ENCODE assay signal across 10 cellular contexts in genomic region chr17:69918164-69918563, GRCh38.
"Had no signal": no experiment of that assay in that cellular context is flagged by ENCODE, and none has a peak within 500 bp of the region (broad histone marks: within the 10 kb centered on the region; RNA-seq: fewer than 3 reads in every experiment).

No MANE protein-coding gene starts in this region.

- DNase-seq: GM23248, GOT3, H7, H9, HCEC 1CT, HFFc6 had no signal

- H3K9me3 ChIP-seq: HAP-1 had no signal

- H3K9ac ChIP-seq: GM23248 had no signal

- H3K4me3 ChIP-seq: GM23248, GM23338, HAP-1 had no signal

- FAIRE-seq: H1 had no signal

- ATAC-seq: GM23338, HCT116 had no signal

- H2AFZ ChIP-seq: GM23248, GM23338 had no signal

- H3K4me1 ChIP-seq: HAP-1 had no signal

- H3K4me2 ChIP-seq: GM23338 had no signal

- H3K27ac ChIP-seq: GM23248 had no signal

- H3K36me3 ChIP-seq: HAP-1 had no signal
